ENCODE assay signal across 1 cellular context in the genomic region with DNA sequence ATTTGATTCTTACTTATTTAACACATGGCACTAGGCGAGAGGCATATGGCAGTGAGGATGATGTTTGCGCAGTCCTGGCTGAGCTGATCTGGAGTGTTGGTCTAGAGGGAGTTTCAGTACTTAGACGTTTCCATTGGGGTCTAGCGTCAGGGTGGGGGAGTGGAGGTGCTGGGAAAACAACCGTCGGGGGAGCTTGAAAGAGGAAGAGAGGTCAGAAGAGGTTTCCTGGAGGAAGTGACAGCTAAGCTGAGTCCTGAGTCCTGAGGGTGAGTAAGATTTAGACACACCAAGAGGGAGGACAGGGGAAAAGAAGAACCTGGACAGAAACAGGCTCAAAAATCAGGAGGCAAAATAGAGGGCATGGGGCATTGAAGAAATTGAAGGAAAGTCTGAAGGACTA.
TF ChIP-seq lines count a peak whose summit lies in the region.

No MANE protein-coding gene starts in this region.

TF ChIP-seq in endothelial cell of umbilical vein, 7 proteins besides CTCF, POLR2A, EP300 and RAD21 (continued from another document):
- TF ChIP-seq POLR2AphosphoS5 (IDR thresholded peaks at IDR 0.05; ENCODE audit: insufficient read depth, low read depth, low read length) = peak; percentile 59
- TF ChIP-seq MYC (IDR thresholded peaks at IDR 0.05; ENCODE audit: low read depth, low read length) = no peak
- no peak for TF ChIP-seq GATA2 (IDR thresholded peaks at IDR 0.05; ENCODE audit: insufficient read depth, insufficient read length, low read depth, low read length)
- TF ChIP-seq FOS (IDR thresholded peaks at IDR 0.05; ENCODE audit: borderline replicate concordance, insufficient read depth, low read length) = peak; percentile 84
- TF ChIP-seq EZH2 (IDR thresholded peaks at IDR 0.05; ENCODE audit: borderline replicate concordance, low read depth, low read length, severe bottlenecking) = no peak
